In genomic region chr2:190913725-190914124, GRCh38 we compare ENCODE assay signal across 29 cellular contexts. TPM values are rescaled to one million over a fixed set of nuclear protein-coding genes. Genes with fewer than 3 reads are reported as not detected.
DNase-seq lines count a peak whose midpoint lies in the region; ATAC-seq and TF ChIP-seq lines count a peak whose summit lies in the region.
"Had no signal": no experiment of that assay in that cellular context is flagged by ENCODE, and none has a peak within 500 bp of the region (broad histone marks: within the 10 kb centered on the region; RNA-seq: fewer than 3 reads in every experiment).

No MANE protein-coding gene starts in this region.

- peak overlapping the region; percentile 22 for H2AK5ac ChIP-seq in mesenchymal stem cell (ENCODE audit: low read length, severe bottlenecking)

- no peak overlapping the region for H2BK120ac ChIP-seq in mesenchymal stem cell (ENCODE audit: low read depth, low read length)

- DNase-seq in activated CD4-positive, alpha-beta memory T cell treated with anti-CD3 and anti-CD28 coated beads for 36 hours = no peak
- no peak for DNase-seq in activated CD4-positive, alpha-beta memory T cell treated with anti-CD3 and anti-CD28 coated beads, Interleukin-2, amount 10 ng/mL, durations not matched to agents 7 days and 5 days
- no peak for DNase-seq in CD4-positive, alpha-beta memory T cell
- DNase-seq in mesenchymal stem cell = no peak
- no peak for DNase-seq in vagina (ENCODE audit: extremely low spot score in 2 of 2)
- no peak for DNase-seq in stimulated activated CD8-positive, alpha-beta memory T cell treated with anti-CD3 and anti-CD28 coated beads, Interleukin-4, amount 100 ng/mL, for 48 hours
- no peak for DNase-seq in H4 (ENCODE audit: low spot score)
- DNase-seq: 8988T; activated B cell treated with CpG ODN at 0.5 μM for 24 hours; activated effector memory CD4-positive, alpha-beta T cell treated with anti-CD3 and anti-CD28 coated beads, Interleukin-2, amount 50 U/mL, for 16 hours; esophagus squamous epithelium; foreskin keratinocyte; head of caudate nucleus; KBM-7; kidney; left ventricle myocardium superior; NCI-H1092 treated with DMSO at 0.1 percent for 48 hours; NCI-H187 treated with DMSO at 0.1 percent for 48 hours; NCI-H2171; NCI-H510A treated with DMSO at 0.1 percent for 48 hours; nucleus accumbens; psoas muscle; RPMI8226; stimulated activated CD4-positive, alpha-beta T cell treated with anti-CD3 and anti-CD28 coated beads, Interleukin-4, amount 100 ng/mL, for 24 hours had no signal

- no peak overlapping the region for H2AFZ ChIP-seq in mesenchymal stem cell (ENCODE audit: low read depth, low read length)

- no peak overlapping the region for H3K4me3 ChIP-seq in CD4-positive, alpha-beta memory T cell (ENCODE audit: low read length in 2 of 2)
- H3K4me3 ChIP-seq in mesenchymal stem cell (ENCODE audit: insufficient read depth in 1 of 2, low read depth in 1 of 2, low read length in 2 of 2) (no peak overlapping the region), vagina (no peak overlapping the region)
- H3K4me3 ChIP-seq: esophagus squamous epithelium, psoas muscle, SJSA1, suprapubic skin had no signal

- H3K18ac ChIP-seq in mesenchymal stem cell (ENCODE audit: low read depth in 1 of 2, low read length in 2 of 2) = no peak overlapping the region

- H2BK15ac ChIP-seq in mesenchymal stem cell (ENCODE audit: low read depth, poor library complexity, severe bottlenecking) = no peak overlapping the region

- no peak overlapping the region for H3K4ac ChIP-seq in mesenchymal stem cell (ENCODE audit: low read depth in 1 of 2, low read length in 2 of 2)

- peaks cover 52% of the 10 kb centered on the region for H3K4me1 Mint-ChIP-seq in activated CD4-positive, alpha-beta memory T cell treated with anti-CD3 and anti-CD28 coated beads for 36 hours (ENCODE audit: low read depth)
- H3K4me1 Mint-ChIP-seq in activated CD4-positive, alpha-beta memory T cell treated with anti-CD3 and anti-CD28 coated beads, Interleukin-2, amount 10 ng/mL, durations not matched to agents 7 days and 5 days = peaks cover 35% of the 10 kb centered on the region
- peaks cover 30 to 44% (median 35%) of the 10 kb centered on the region in 4 donors for H3K4me1 Mint-ChIP-seq in CD4-positive, alpha-beta memory T cell
- H3K4me1 Mint-ChIP-seq in activated T-helper 17 cell treated with anti-CD3 and anti-CD28 coated beads, Interleukin-2, amount 50 U/mL, for 72 hours = peaks cover 22% of the 10 kb centered on the region

- H3K23ac ChIP-seq in mesenchymal stem cell (ENCODE audit: low read length in 2 of 2) = peak overlapping the region in 1 of 2 experiments; percentile 40

- peak overlapping the region; percentile 63 for H3K27ac Mint-ChIP-seq in activated CD4-positive, alpha-beta memory T cell treated with anti-CD3 and anti-CD28 coated beads for 36 hours
- no peak overlapping the region for H3K27ac Mint-ChIP-seq in activated CD4-positive, alpha-beta memory T cell treated with anti-CD3 and anti-CD28 coated beads, Interleukin-2, amount 10 ng/mL, durations not matched to agents 7 days and 5 days
- H3K27ac Mint-ChIP-seq in CD4-positive, alpha-beta memory T cell = peak overlapping the region in 6 of 7 donors; percentile 8 to 43 (median 22)
- H3K27ac Mint-ChIP-seq in activated T-helper 17 cell treated with anti-CD3 and anti-CD28 coated beads, Interleukin-2, amount 50 U/mL, for 72 hours = no peak overlapping the region
- H3K27ac Mint-ChIP-seq: activated B cell treated with CpG ODN at 0.5 μM for 24 hours, mesothelial cell of epicardium had no signal

- H3K36me3 Mint-ChIP-seq in activated CD4-positive, alpha-beta memory T cell treated with anti-CD3 and anti-CD28 coated beads for 36 hours = peaks cover 53% of the 10 kb centered on the region
- peaks cover 52% of the 10 kb centered on the region for H3K36me3 Mint-ChIP-seq in activated CD4-positive, alpha-beta memory T cell treated with anti-CD3 and anti-CD28 coated beads, Interleukin-2, amount 10 ng/mL, durations not matched to agents 7 days and 5 days (ENCODE audit: low read depth)
- peaks cover 38 to 60% of the 10 kb centered on the region in 2 donors for H3K36me3 Mint-ChIP-seq in CD4-positive, alpha-beta memory T cell
- H3K36me3 Mint-ChIP-seq in activated T-helper 17 cell treated with anti-CD3 and anti-CD28 coated beads, Interleukin-2, amount 50 U/mL, for 72 hours (ENCODE audit: low read depth) = peaks cover 95% of the 10 kb centered on the region

- H3K27me3 Mint-ChIP-seq in activated CD4-positive, alpha-beta memory T cell treated with anti-CD3 and anti-CD28 coated beads for 36 hours = no peaks in the 10 kb centered on the region
- no peaks in the 10 kb centered on the region for H3K27me3 Mint-ChIP-seq in activated CD4-positive, alpha-beta memory T cell treated with anti-CD3 and anti-CD28 coated beads, Interleukin-2, amount 10 ng/mL, durations not matched to agents 7 days and 5 days
- no peaks in the 10 kb centered on the region for H3K27me3 Mint-ChIP-seq in CD4-positive, alpha-beta memory T cell
- H3K27me3 Mint-ChIP-seq in activated T-helper 17 cell treated with anti-CD3 and anti-CD28 coated beads, Interleukin-2, amount 50 U/mL, for 72 hours = no peaks in the 10 kb centered on the region
- H3K27me3 Mint-ChIP-seq: activated B cell treated with CpG ODN at 0.5 μM for 24 hours had no signal

- POLR2A ChIA-PET in activated CD4-positive, alpha-beta memory T cell treated with anti-CD3 and anti-CD28 coated beads for 36 hours (lab: Charles Lee) = no interaction called here
- POLR2A ChIA-PET in activated CD4-positive, alpha-beta memory T cell treated with anti-CD3 and anti-CD28 coated beads, Interleukin-2, amount 10 ng/mL, durations not matched to agents 7 days and 5 days (lab: Charles Lee) = interaction anchor here (1.6 kb wide), 1 partner anchor 63 kb away, joined by 3 read pairs; no protein-coding TSS in a partner anchor
- POLR2A ChIA-PET in CD4-positive, alpha-beta memory T cell (lab: Charles Lee; ENCODE audit: partially characterized antibody) = no interaction called here

- H3K36me3 ChIP-seq in CD4-positive, alpha-beta memory T cell (ENCODE audit: insufficient read depth, low read length) = peaks cover 18% of the 10 kb centered on the region
- peaks cover 8 to 76% of the 10 kb centered on the region in 2 experiments for H3K36me3 ChIP-seq in mesenchymal stem cell (ENCODE audit: control insufficient read depth in 1 of 2, insufficient read depth in 2 of 2, low read depth in 1 of 2, low read length in 2 of 2)
- peaks cover 0 to 12% of the 10 kb centered on the region in 2 donors for H3K36me3 ChIP-seq in vagina

- no peak for TF ChIP-seq POLR2A in vagina (IDR thresholded peaks at IDR 0.05)

- H3K79me1 ChIP-seq in mesenchymal stem cell (replicated peaks; ENCODE audit: low read length, poor library complexity, severe bottlenecking) = peaks cover 5% of the 10 kb centered on the region

- no peaks in the 10 kb centered on the region for H3K27me3 ChIP-seq in CD4-positive, alpha-beta memory T cell (ENCODE audit: insufficient read depth, low read length)
- no peaks in the 10 kb centered on the region for H3K27me3 ChIP-seq in mesenchymal stem cell (ENCODE audit: control insufficient read depth in 1 of 2, insufficient read depth in 1 of 2, low read length in 2 of 2)
- no peaks in the 10 kb centered on the region for H3K27me3 ChIP-seq in vagina
- H3K27me3 ChIP-seq: esophagus squamous epithelium, foreskin keratinocyte, SJSA1, suprapubic skin had no signal

- H3K4me1 ChIP-seq in CD4-positive, alpha-beta memory T cell (ENCODE audit: insufficient read depth, low read length) = peaks cover 25% of the 10 kb centered on the region
- H3K4me1 ChIP-seq in mesenchymal stem cell (ENCODE audit: control insufficient read depth, insufficient read depth, low read depth, low read length) (peaks cover 6% of the 10 kb centered on the region), vagina (no peaks in the 10 kb centered on the region)
- H3K4me1 ChIP-seq: esophagus squamous epithelium, foreskin keratinocyte, psoas muscle, suprapubic skin had no signal

- H3K9ac ChIP-seq in mesenchymal stem cell (ENCODE audit: low read length) = no peak overlapping the region

- H3K4me2 ChIP-seq in mesenchymal stem cell (ENCODE audit: low read length, poor library complexity, severe bottlenecking) = no peak overlapping the region

- H3K4me3 Mint-ChIP-seq in activated CD4-positive, alpha-beta memory T cell treated with anti-CD3 and anti-CD28 coated beads for 36 hours = no peak overlapping the region
- no peak overlapping the region for H3K4me3 Mint-ChIP-seq in activated CD4-positive, alpha-beta memory T cell treated with anti-CD3 and anti-CD28 coated beads, Interleukin-2, amount 10 ng/mL, durations not matched to agents 7 days and 5 days
- H3K4me3 Mint-ChIP-seq in CD4-positive, alpha-beta memory T cell = no peak overlapping the region
- no peak overlapping the region for H3K4me3 Mint-ChIP-seq in activated T-helper 17 cell treated with anti-CD3 and anti-CD28 coated beads, Interleukin-2, amount 50 U/mL, for 72 hours
- H3K4me3 Mint-ChIP-seq: activated B cell treated with CpG ODN at 0.5 μM for 24 hours, mesothelial cell of epicardium had no signal

- H3K9me3 ChIP-seq in CD4-positive, alpha-beta memory T cell (ENCODE audit: control insufficient read depth in 1 of 2, low read length in 2 of 2) = no peaks in the 10 kb centered on the region
- H3K9me3 ChIP-seq in mesenchymal stem cell (ENCODE audit: control insufficient read depth, low read length) (no peaks in the 10 kb centered on the region), vagina (no peaks in the 10 kb centered on the region)
- H3K9me3 ChIP-seq: esophagus squamous epithelium, psoas muscle, SJSA1, suprapubic skin had no signal

- no peak overlapping the region for H2BK12ac ChIP-seq in mesenchymal stem cell (ENCODE audit: low read length in 2 of 2)

- no peak for TF ChIP-seq CTCF in vagina (IDR thresholded peaks at IDR 0.05)

- peak overlapping the region; percentile 8 for H2BK5ac ChIP-seq in mesenchymal stem cell (ENCODE audit: low read depth, low read length, poor library complexity, severe bottlenecking)

- peak overlapping the region; percentile 54 for H4K8ac ChIP-seq in mesenchymal stem cell (ENCODE audit: low read length)

- peak; percentile 33 for ATAC-seq in activated T-helper 17 cell treated with anti-CD3 and anti-CD28 coated beads, Interleukin-2, amount 50 U/mL, for 72 hours (replicated peaks)
- ATAC-seq: foreskin keratinocyte, left ventricle myocardium superior, psoas muscle had no signal

- intact Hi-C loops in activated CD4-positive, alpha-beta memory T cell treated with anti-CD3 and anti-CD28 coated beads for 36 hours (cut with micrococcal nuclease) = loop anchor here (2.0 kb wide), 1 partner anchor 19 kb away; no protein-coding TSS in a partner anchor
- intact Hi-C loops in CD4-positive, alpha-beta memory T cell (cut with micrococcal nuclease) = no loop called here
- intact Hi-C loops in vagina (cut with DNase I) = no loop called here

- H3K9me3 Mint-ChIP-seq in activated CD4-positive, alpha-beta memory T cell treated with anti-CD3 and anti-CD28 coated beads for 36 hours = no peaks in the 10 kb centered on the region
- no peaks in the 10 kb centered on the region for H3K9me3 Mint-ChIP-seq in activated CD4-positive, alpha-beta memory T cell treated with anti-CD3 and anti-CD28 coated beads, Interleukin-2, amount 10 ng/mL, durations not matched to agents 7 days and 5 days
- H3K9me3 Mint-ChIP-seq in CD4-positive, alpha-beta memory T cell = no peaks in the 10 kb centered on the region
- no peaks in the 10 kb centered on the region for H3K9me3 Mint-ChIP-seq in activated T-helper 17 cell treated with anti-CD3 and anti-CD28 coated beads, Interleukin-2, amount 50 U/mL, for 72 hours
- H3K9me3 Mint-ChIP-seq: activated B cell treated with CpG ODN at 0.5 μM for 24 hours had no signal

- H4K91ac ChIP-seq in mesenchymal stem cell (ENCODE audit: low read length) = no peak overlapping the region

- H3K14ac ChIP-seq in mesenchymal stem cell (ENCODE audit: low read length in 2 of 2) = no peak overlapping the region

- no peak overlapping the region for H3K27ac ChIP-seq in CD4-positive, alpha-beta memory T cell (ENCODE audit: low read depth, low read length)
- H3K27ac ChIP-seq in mesenchymal stem cell (ENCODE audit: low read length, poor library complexity, severe bottlenecking) (peak overlapping the region; percentile 54), vagina (no peak overlapping the region)
- H3K27ac ChIP-seq: C4-2B, esophagus squamous epithelium, foreskin keratinocyte, psoas muscle, SJSA1, suprapubic skin had no signal

- CTCF ChIA-PET in activated CD4-positive, alpha-beta memory T cell treated with anti-CD3 and anti-CD28 coated beads for 36 hours (lab: Charles Lee) = no interaction called here
- CTCF ChIA-PET in activated CD4-positive, alpha-beta memory T cell treated with anti-CD3 and anti-CD28 coated beads, Interleukin-2, amount 10 ng/mL, durations not matched to agents 7 days and 5 days (lab: Charles Lee) = interaction anchor here (1.2 to 1.8 kb wide), 2 partner anchors 28 to 63 kb away, joined by 4 read pairs; no protein-coding TSS in a partner anchor
- CTCF ChIA-PET in CD4-positive, alpha-beta memory T cell (lab: Charles Lee; ENCODE audit: partially characterized antibody) = interaction anchor here (1.1 to 2.9 kb wide), 2 partner anchors 63 kb away, joined by 4 to 9 read pairs; no protein-coding TSS in a partner anchor

RNA-seq across cellular contexts. Expression of gene GLS, which starts 33.1 kb away (rescaled TPM):
- 100 to 1,000 TPM; 209 to 210 TPM for total RNA-seq in activated CD4-positive, alpha-beta memory T cell treated with anti-CD3 and anti-CD28 coated beads for 36 hours
- 100 to 1,000 TPM; 146 to 150 TPM for total RNA-seq in activated CD4-positive, alpha-beta memory T cell treated with anti-CD3 and anti-CD28 coated beads, Interleukin-2, amount 10 ng/mL, durations not matched to agents 7 days and 5 days
- total RNA-seq in CD4-positive, alpha-beta memory T cell = 100 to 1,000 TPM; 200 to 208 TPM
- 10 to 100 TPM; 27.0 to 64.6 TPM for polyA plus RNA-seq in CD4-positive, alpha-beta memory T cell
- total RNA-seq in activated T-helper 17 cell treated with anti-CD3 and anti-CD28 coated beads, Interleukin-2, amount 50 U/mL, for 72 hours = 100 to 1,000 TPM; 280 to 311 TPM
- polyA plus RNA-seq in mesenchymal stem cell (2013, experiment 1 of 2) = 33.6 TPM
- 34.7 TPM for polyA plus RNA-seq in mesenchymal stem cell (2013, experiment 2 of 2)
- total RNA-seq in vagina = 88.9 TPM
- 39.0 and 40.2 TPM in 2 replicates for total RNA-seq in H4 (2014; rRNA removed; shearing (Covaris generic))

Comparison
In these comparisons a context has a peak if more than half of its experiments do, and no peak if none do; other contexts are left out.
1. H3K27ac Mint-ChIP-seq: peak in activated CD4-positive, alpha-beta memory T cell treated with anti-CD3 and anti-CD28 coated beads for 36 hours (single experiment) and CD4-positive, alpha-beta memory T cell (6 of 7); none in activated CD4-positive, alpha-beta memory T cell treated with anti-CD3 and anti-CD28 coated beads, Interleukin-2, amount 10 ng/mL, durations not matched to agents 7 days and 5 days (single experiment) and activated T-helper 17 cell treated with anti-CD3 and anti-CD28 coated beads, Interleukin-2, amount 50 U/mL, for 72 hours (single experiment).